8 cellular contexts compared by ENCODE assay signal in genomic region chr12:44972746-44973421, GRCh38.
DNase-seq lines count a peak whose midpoint lies in the region; ATAC-seq and TF ChIP-seq lines count a peak whose summit lies in the region.

No MANE protein-coding gene starts in this region.

- H3K4me1 Mint-ChIP-seq in activated CD4-positive, alpha-beta T cell treated with anti-CD3 and anti-CD28 coated beads, Interleukin-2, amount 10 ng/mL, durations not matched to agents 7 days and 5 days = peaks cover 12% of the 10 kb centered on the region
- peaks cover 6% of the 10 kb centered on the region for H3K4me1 Mint-ChIP-seq in activated CD8-positive, alpha-beta T cell treated with anti-CD3 and anti-CD28 coated beads for 36 hours (ENCODE audit: low read depth)
- no peaks in the 10 kb centered on the region for H3K4me1 Mint-ChIP-seq in nephron progenitor cell

- DNase-seq in activated CD4-positive, alpha-beta T cell treated with anti-CD3 and anti-CD28 coated beads, Interleukin-2, amount 10 ng/mL, durations not matched to agents 7 days and 5 days = peak; percentile 9
- DNase-seq in activated CD4-positive, alpha-beta T cell treated with anti-CD3 and anti-CD28 coated beads for 4 hours = no peak
- peak; percentile 7 for DNase-seq in activated CD8-positive, alpha-beta T cell treated with anti-CD3 and anti-CD28 coated beads for 36 hours
- peak; percentile 30 for DNase-seq in nephron progenitor cell
- DNase-seq in activated CD4-positive, alpha-beta T cell treated with anti-CD3 and anti-CD28 coated beads, Interleukin-2, amount 50 U/mL, for 48 hours = no peak
- no peak for DNase-seq in epidermal melanocyte (ENCODE audit: insufficient read length, low spot score)

- peak; percentile 81 for ATAC-seq in HG03342 (IDR thresholded peaks at IDR 0.05; ENCODE audit: unreplicated experiment)
- ATAC-seq in activated CD8-positive, alpha-beta T cell treated with anti-CD3 and anti-CD28 coated beads for 36 hours = peak; percentile 45
- no peak for ATAC-seq in HG02571 (IDR thresholded peaks at IDR 0.05; ENCODE audit: unreplicated experiment)

- TF ChIP-seq CTCF in activated CD8-positive, alpha-beta T cell treated with anti-CD3 and anti-CD28 coated beads for 36 hours (IDR thresholded peaks at IDR 0.05) = peak; percentile 60
- peak; percentile 61 for TF ChIP-seq CTCF in nephron progenitor cell (IDR thresholded peaks at IDR 0.05)

- no peaks in the 10 kb centered on the region for H3K9me3 Mint-ChIP-seq in activated CD4-positive, alpha-beta T cell treated with anti-CD3 and anti-CD28 coated beads, Interleukin-2, amount 10 ng/mL, durations not matched to agents 7 days and 5 days
- no peaks in the 10 kb centered on the region for H3K9me3 Mint-ChIP-seq in activated CD8-positive, alpha-beta T cell treated with anti-CD3 and anti-CD28 coated beads for 36 hours
- H3K9me3 Mint-ChIP-seq in nephron progenitor cell = no peaks in the 10 kb centered on the region

- intact Hi-C loops in activated CD8-positive, alpha-beta T cell treated with anti-CD3 and anti-CD28 coated beads for 36 hours (cut with micrococcal nuclease) = no loop called here

- no peak overlapping the region for H3K27ac Mint-ChIP-seq in activated CD4-positive, alpha-beta T cell treated with anti-CD3 and anti-CD28 coated beads, Interleukin-2, amount 10 ng/mL, durations not matched to agents 7 days and 5 days
- no peak overlapping the region for H3K27ac Mint-ChIP-seq in activated CD8-positive, alpha-beta T cell treated with anti-CD3 and anti-CD28 coated beads for 36 hours
- no peak overlapping the region for H3K27ac Mint-ChIP-seq in nephron progenitor cell

- CTCF ChIA-PET in activated CD4-positive, alpha-beta T cell treated with anti-CD3 and anti-CD28 coated beads, Interleukin-2, amount 10 ng/mL, durations not matched to agents 7 days and 5 days (lab: Charles Lee) = no interaction called here
- CTCF ChIA-PET in activated CD8-positive, alpha-beta T cell treated with anti-CD3 and anti-CD28 coated beads for 36 hours (lab: Charles Lee) = interaction anchor here (1.2 to 2.4 kb wide), 4 partner anchors 12 to 28 kb away, joined by 3 to 16 read pairs (median 4); no protein-coding TSS in a partner anchor

- peaks cover 2% of the 10 kb centered on the region for H3K27me3 Mint-ChIP-seq in activated CD4-positive, alpha-beta T cell treated with anti-CD3 and anti-CD28 coated beads, Interleukin-2, amount 10 ng/mL, durations not matched to agents 7 days and 5 days
- no peaks in the 10 kb centered on the region for H3K27me3 Mint-ChIP-seq in activated CD8-positive, alpha-beta T cell treated with anti-CD3 and anti-CD28 coated beads for 36 hours
- peaks cover 3% of the 10 kb centered on the region for H3K27me3 Mint-ChIP-seq in nephron progenitor cell (ENCODE audit: low read depth, poor library complexity)

- no peaks in the 10 kb centered on the region for H3K36me3 Mint-ChIP-seq in activated CD4-positive, alpha-beta T cell treated with anti-CD3 and anti-CD28 coated beads, Interleukin-2, amount 10 ng/mL, durations not matched to agents 7 days and 5 days (ENCODE audit: low read depth)
- no peaks in the 10 kb centered on the region for H3K36me3 Mint-ChIP-seq in activated CD8-positive, alpha-beta T cell treated with anti-CD3 and anti-CD28 coated beads for 36 hours (ENCODE audit: low read depth)
- H3K36me3 Mint-ChIP-seq in nephron progenitor cell (ENCODE audit: low read depth) = no peaks in the 10 kb centered on the region

- no peak overlapping the region for H3K4me3 Mint-ChIP-seq in activated CD4-positive, alpha-beta T cell treated with anti-CD3 and anti-CD28 coated beads, Interleukin-2, amount 10 ng/mL, durations not matched to agents 7 days and 5 days
- no peak overlapping the region for H3K4me3 Mint-ChIP-seq in activated CD8-positive, alpha-beta T cell treated with anti-CD3 and anti-CD28 coated beads for 36 hours
- H3K4me3 Mint-ChIP-seq in nephron progenitor cell = no peak overlapping the region

- POLR2A ChIA-PET in activated CD4-positive, alpha-beta T cell treated with anti-CD3 and anti-CD28 coated beads, Interleukin-2, amount 10 ng/mL, durations not matched to agents 7 days and 5 days (lab: Charles Lee) = no interaction called here
- POLR2A ChIA-PET in activated CD8-positive, alpha-beta T cell treated with anti-CD3 and anti-CD28 coated beads for 36 hours (lab: Charles Lee) = no interaction called here

Comparison
In these comparisons a context has a peak if more than half of its experiments do, and no peak if none do; other contexts are left out.
1. DNase-seq: peak in activated CD4-positive, alpha-beta T cell treated with anti-CD3 and anti-CD28 coated beads, Interleukin-2, amount 10 ng/mL, durations not matched to agents 7 days and 5 days (single experiment), activated CD8-positive, alpha-beta T cell treated with anti-CD3 and anti-CD28 coated beads for 36 hours (single experiment) and nephron progenitor cell (single experiment); none in activated CD4-positive, alpha-beta T cell treated with anti-CD3 and anti-CD28 coated beads for 4 hours (0 of 2), activated CD4-positive, alpha-beta T cell treated with anti-CD3 and anti-CD28 coated beads, Interleukin-2, amount 50 U/mL, for 48 hours (0 of 2) and epidermal melanocyte (single experiment).